18 cellular contexts compared by ENCODE assay signal in the genomic region with DNA sequence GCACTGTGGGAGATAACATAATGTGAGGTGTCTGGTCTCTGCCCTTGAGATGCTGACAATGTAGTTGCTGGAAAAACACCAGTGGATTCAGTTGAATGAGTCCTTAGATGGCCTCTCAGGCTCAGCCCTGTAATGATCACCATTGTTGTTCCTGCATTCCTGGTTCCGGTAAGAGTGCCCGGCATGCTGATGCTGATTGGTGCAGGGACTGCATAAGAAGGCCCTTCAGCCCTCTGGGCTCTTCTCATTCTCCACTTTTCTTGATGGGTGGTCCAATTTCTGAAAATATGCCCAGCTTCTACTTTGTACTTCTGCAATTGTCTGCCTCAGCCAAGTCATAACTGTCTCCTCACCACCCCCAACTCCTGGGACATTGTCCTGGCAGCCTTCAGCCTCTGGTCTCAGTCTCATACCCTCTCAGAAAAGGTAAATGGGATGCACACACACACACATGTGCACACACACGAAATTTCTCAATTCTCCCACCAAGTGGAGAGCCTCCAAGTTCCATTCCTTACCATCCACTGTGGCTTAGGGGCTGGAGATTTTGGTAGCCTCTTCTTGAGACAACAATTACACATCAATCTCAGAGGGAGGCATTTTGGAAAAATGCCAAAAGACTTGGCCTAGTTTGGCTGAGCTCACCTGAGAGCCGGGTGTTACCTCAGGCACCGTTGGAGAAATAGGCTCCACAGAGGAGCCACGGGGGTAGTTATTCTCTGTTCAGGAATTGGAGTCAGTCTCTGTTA.
DNase-seq lines count a peak whose midpoint lies in the region; ATAC-seq and TF ChIP-seq lines count a peak whose summit lies in the region.
"Had no signal": no experiment of that assay in that cellular context is flagged by ENCODE, and none has a peak within 500 bp of the region (broad histone marks: within the 10 kb centered on the region; RNA-seq: fewer than 3 reads in every experiment).

No MANE protein-coding gene starts in this region.

- H3K4me3 ChIP-seq in H7 (ENCODE audit: insufficient read depth, low read depth, low read length) (no peak overlapping the region), RWPE2 (ENCODE audit: severe bottlenecking) (no peak overlapping the region), sigmoid colon (no peak overlapping the region)
- H3K4me3 ChIP-seq: left lung had no signal

- no peaks in the 10 kb centered on the region for H3K27me3 ChIP-seq in H7 (ENCODE audit: control insufficient read depth, insufficient read depth, low read length)
- H3K27me3 ChIP-seq in RWPE2 (ENCODE audit: insufficient read depth, poor library complexity, severe bottlenecking): peaks cover 8% of the 10 kb centered on the region
- H3K27me3 ChIP-seq in sigmoid colon: no peaks in the 10 kb centered on the region
- H3K27me3 ChIP-seq: left lung had no signal

- peak; percentile 1 for DNase-seq in H7
- DNase-seq in RWPE2 (ENCODE audit: low spot score): peak; percentile 19
- peak; percentile 11 for DNase-seq in kidney glomerular epithelial cell (lab: John Stamatoyannopoulos, UW)
- DNase-seq in sigmoid colon: peak; percentile 5
- DNase-seq in activated CD4-positive, alpha-beta T cell treated with anti-CD3 and anti-CD28 coated beads, Interleukin-2, amount 50 U/mL, for 4 hours: no peak
- no peak for DNase-seq in activated CD4-positive, alpha-beta T cell treated with anti-CD3 and anti-CD28 coated beads for 4 hours
- DNase-seq: activated CD4-positive, alpha-beta T cell treated with anti-CD3 and anti-CD28 coated beads for 1 hour; activated gamma-delta T cell; CD4-positive, CD25-positive, alpha-beta regulatory T cell; DMS 273 treated with DMSO at 0.1 percent for 48 hours; GDM1; GOT3; left lung; NCI-H1930; NCI-H446 treated with DMSO at 0.1 percent for 48 hours; stimulated activated naive B cell treated with anti-CD40 and anti-IgM and Interleukin-4, amounts not matched to agents 10 μg/mL and 1 μg/mL and 100 μg/mL, for 72 hours had no signal

- no peak for TF ChIP-seq EP300 in sigmoid colon (IDR thresholded peaks at IDR 0.05)

- H3K27ac ChIP-seq in RWPE2 (ENCODE audit: poor library complexity, severe bottlenecking) (no peak overlapping the region), sigmoid colon (no peak overlapping the region)
- H3K27ac ChIP-seq: left lung had no signal

- ATAC-seq in RWPE2 (ENCODE audit: low read depth) (no peak), HG03159 (IDR thresholded peaks at IDR 0.05; ENCODE audit: unreplicated experiment) (no peak), HG03460 (IDR thresholded peaks at IDR 0.05; ENCODE audit: unreplicated experiment) (no peak)
- ATAC-seq: left lung; stimulated activated naive B cell treated with anti-CD40 and anti-IgM and Interleukin-4, amounts not matched to agents 10 μg/mL and 1 μg/mL and 100 μg/mL, for 72 hours had no signal

- TF ChIP-seq POLR2A in sigmoid colon (IDR thresholded peaks at IDR 0.05): no peak

- H3K4me1 ChIP-seq in RWPE2 (ENCODE audit: insufficient read depth, poor library complexity, severe bottlenecking) (no peaks in the 10 kb centered on the region), sigmoid colon (no peaks in the 10 kb centered on the region)
- H3K4me1 ChIP-seq: left lung had no signal

- H3K36me3 ChIP-seq in H7 (replicated peaks; ENCODE audit: control insufficient read depth, insufficient read depth, low read length): no peaks in the 10 kb centered on the region; the same call in 1 of the 2 replicates
- no peaks in the 10 kb centered on the region for H3K36me3 ChIP-seq in RWPE2 (ENCODE audit: low read depth)
- H3K36me3 ChIP-seq in sigmoid colon: no peaks in the 10 kb centered on the region
- H3K36me3 ChIP-seq: left lung had no signal

- no peak for TF ChIP-seq CTCF in RWPE2 (IDR thresholded peaks at IDR 0.05; ENCODE audit: poor library complexity, severe bottlenecking)
- no peak for TF ChIP-seq CTCF in sigmoid colon (IDR thresholded peaks at IDR 0.05)

- 62 to 79% methylated on average over 6 of the region's 6 CpGs for WGBS in sigmoid colon, 2 donors

- intact Hi-C loops in sigmoid colon (cut with DNase I): no loop called here

- H3K9me3 ChIP-seq in RWPE2 (ENCODE audit: severe bottlenecking) (no peaks in the 10 kb centered on the region), sigmoid colon (no peaks in the 10 kb centered on the region)
- H3K9me3 ChIP-seq: left lung had no signal

Comparison
In these comparisons a context has a peak if more than half of its experiments do, and no peak if none do; other contexts are left out.
1. DNase-seq: peak in H7 (single experiment), RWPE2 (single experiment), kidney glomerular epithelial cell (single experiment) and sigmoid colon (single experiment); none in activated CD4-positive, alpha-beta T cell treated with anti-CD3 and anti-CD28 coated beads, Interleukin-2, amount 50 U/mL, for 4 hours (0 of 2) and activated CD4-positive, alpha-beta T cell treated with anti-CD3 and anti-CD28 coated beads for 4 hours (0 of 2).